ENCODE assay signal across 10 cellular contexts in genomic region chr15:31230630-31231485, GRCh38.
DNase-seq lines count a peak whose midpoint lies in the region; ATAC-seq and TF ChIP-seq lines count a peak whose summit lies in the region.
"Had no signal": no experiment of that assay in that cellular context is flagged by ENCODE, and none has a peak within 500 bp of the region (broad histone marks: within the 10 kb centered on the region; RNA-seq: fewer than 3 reads in every experiment).

No MANE protein-coding gene starts in this region.

- H3K4me3 ChIP-seq in heart left ventricle: no peak overlapping the region

- no peak overlapping the region for H3K27ac ChIP-seq in heart left ventricle

- H3K36me3 Mint-ChIP-seq in activated CD8-positive, alpha-beta T cell treated with anti-CD3 and anti-CD28 coated beads for 36 hours (ENCODE audit: low read depth): no peaks in the 10 kb centered on the region
- no peaks in the 10 kb centered on the region for H3K36me3 Mint-ChIP-seq in activated CD8-positive, alpha-beta T cell treated with anti-CD3 and anti-CD28 coated beads, Interleukin-2, amount 10 ng/mL, durations not matched to agents 7 days and 5 days (ENCODE audit: low read depth)
- no peaks in the 10 kb centered on the region for H3K36me3 Mint-ChIP-seq in stimulated activated naive CD8-positive, alpha-beta T cell treated with anti-CD3 and anti-CD28 coated beads, Interleukin-15, Interleukin-2, amounts not matched to agents 100 ng/mL and 50 ng/mL, for 24 hours (ENCODE audit: low read depth)

- POLR2A ChIA-PET in activated CD8-positive, alpha-beta T cell treated with anti-CD3 and anti-CD28 coated beads for 36 hours (lab: Charles Lee): interaction anchor here (0.8 kb wide), 1 partner anchor 257 kb away, joined by 3 read pairs; no protein-coding TSS in a partner anchor
- POLR2A ChIA-PET in activated CD8-positive, alpha-beta T cell treated with anti-CD3 and anti-CD28 coated beads, Interleukin-2, amount 10 ng/mL, durations not matched to agents 7 days and 5 days (lab: Charles Lee): no interaction called here

- H3K36me3 ChIP-seq in heart left ventricle: no peaks in the 10 kb centered on the region

- H3K9me3 ChIP-seq in heart left ventricle: no peaks in the 10 kb centered on the region

- DNase-seq in activated CD8-positive, alpha-beta T cell treated with anti-CD3 and anti-CD28 coated beads for 36 hours: no peak
- no peak for DNase-seq in activated CD8-positive, alpha-beta T cell treated with anti-CD3 and anti-CD28 coated beads, Interleukin-2, amount 10 ng/mL, durations not matched to agents 7 days and 5 days
- no peak for DNase-seq in middle frontal gyrus (ENCODE audit: extremely low spot score, low spot score)
- no peak for DNase-seq in heart left ventricle
- no peak for DNase-seq in G401 (ENCODE audit: low spot score)
- DNase-seq: ACHN; stimulated activated CD4-positive, alpha-beta T cell treated with anti-CD3 and anti-CD28 coated beads, Interleukin-4, amount 100 ng/mL, for 1 hour had no signal

- in situ Hi-C loops in G401 (cut with HindIII; ENCODE audit: low sequenced_read_pairs): no loop called here

- no peak for TF ChIP-seq POLR2A in heart left ventricle (IDR thresholded peaks at IDR 0.05)

- ATAC-seq in activated CD8-positive, alpha-beta T cell treated with anti-CD3 and anti-CD28 coated beads for 36 hours: peak; percentile 24
- no peak for ATAC-seq in activated CD8-positive, alpha-beta T cell treated with anti-CD3 and anti-CD28 coated beads, Interleukin-2, amount 10 ng/mL, durations not matched to agents 7 days and 5 days
- peak; percentile 73 for ATAC-seq in HG02588 (IDR thresholded peaks at IDR 0.05; ENCODE audit: unreplicated experiment)
- ATAC-seq in HG03575 (IDR thresholded peaks at IDR 0.05; ENCODE audit: extremely low read depth, insufficient number of reproducible peaks, low FRiP score, unreplicated experiment): peak; percentile 52
- no peak for ATAC-seq in heart left ventricle

- no peak for TF ChIP-seq CTCF in activated CD8-positive, alpha-beta T cell treated with anti-CD3 and anti-CD28 coated beads for 36 hours (IDR thresholded peaks at IDR 0.05)
- no peak for TF ChIP-seq CTCF in heart left ventricle (IDR thresholded peaks at IDR 0.05)

- no peak overlapping the region for H3K4me3 Mint-ChIP-seq in activated CD8-positive, alpha-beta T cell treated with anti-CD3 and anti-CD28 coated beads for 36 hours
- H3K4me3 Mint-ChIP-seq in activated CD8-positive, alpha-beta T cell treated with anti-CD3 and anti-CD28 coated beads, Interleukin-2, amount 10 ng/mL, durations not matched to agents 7 days and 5 days: no peak overlapping the region
- H3K4me3 Mint-ChIP-seq in stimulated activated naive CD8-positive, alpha-beta T cell treated with anti-CD3 and anti-CD28 coated beads, Interleukin-15, Interleukin-2, amounts not matched to agents 100 ng/mL and 50 ng/mL, for 24 hours: no peak overlapping the region

- H3K27me3 Mint-ChIP-seq in activated CD8-positive, alpha-beta T cell treated with anti-CD3 and anti-CD28 coated beads for 36 hours: no peaks in the 10 kb centered on the region
- H3K27me3 Mint-ChIP-seq in activated CD8-positive, alpha-beta T cell treated with anti-CD3 and anti-CD28 coated beads, Interleukin-2, amount 10 ng/mL, durations not matched to agents 7 days and 5 days (ENCODE audit: low read depth): peaks cover 8% of the 10 kb centered on the region
- H3K27me3 Mint-ChIP-seq in stimulated activated naive CD8-positive, alpha-beta T cell treated with anti-CD3 and anti-CD28 coated beads, Interleukin-15, Interleukin-2, amounts not matched to agents 100 ng/mL and 50 ng/mL, for 24 hours: no peaks in the 10 kb centered on the region

- peaks cover 0 to 25% (median 9%) of the 10 kb centered on the region in 12 donors for H3K4me1 ChIP-seq in heart left ventricle

- WGBS in heart left ventricle, 4 donors: 90 to 94% (median 92%) methylated on average over 6 of the region's 6 CpGs

- CTCF ChIA-PET in activated CD8-positive, alpha-beta T cell treated with anti-CD3 and anti-CD28 coated beads for 36 hours (lab: Charles Lee): interaction anchor here (1.0 kb wide), 1 partner anchor 12 kb away, joined by 3 read pairs; no protein-coding TSS in a partner anchor
- CTCF ChIA-PET in activated CD8-positive, alpha-beta T cell treated with anti-CD3 and anti-CD28 coated beads, Interleukin-2, amount 10 ng/mL, durations not matched to agents 7 days and 5 days (lab: Charles Lee): no interaction called here

- H3K27ac Mint-ChIP-seq in activated CD8-positive, alpha-beta T cell treated with anti-CD3 and anti-CD28 coated beads for 36 hours: no peak overlapping the region
- H3K27ac Mint-ChIP-seq in activated CD8-positive, alpha-beta T cell treated with anti-CD3 and anti-CD28 coated beads, Interleukin-2, amount 10 ng/mL, durations not matched to agents 7 days and 5 days: no peak overlapping the region
- peak overlapping the region; percentile 51 for H3K27ac Mint-ChIP-seq in stimulated activated naive CD8-positive, alpha-beta T cell treated with anti-CD3 and anti-CD28 coated beads, Interleukin-15, Interleukin-2, amounts not matched to agents 100 ng/mL and 50 ng/mL, for 24 hours

- intact Hi-C loops in activated CD8-positive, alpha-beta T cell treated with anti-CD3 and anti-CD28 coated beads for 36 hours (cut with micrococcal nuclease): no loop called here
- intact Hi-C loops in heart left ventricle (cut with DNase I): loop anchor here in 1 of 10 donors (5.0 kb wide), 1 partner anchor 71 kb away; no protein-coding TSS in a partner anchor

- H3K9me3 Mint-ChIP-seq in activated CD8-positive, alpha-beta T cell treated with anti-CD3 and anti-CD28 coated beads for 36 hours: no peaks in the 10 kb centered on the region
- H3K9me3 Mint-ChIP-seq in activated CD8-positive, alpha-beta T cell treated with anti-CD3 and anti-CD28 coated beads, Interleukin-2, amount 10 ng/mL, durations not matched to agents 7 days and 5 days (ENCODE audit: insufficient read depth): no peaks in the 10 kb centered on the region
- no peaks in the 10 kb centered on the region for H3K9me3 Mint-ChIP-seq in stimulated activated naive CD8-positive, alpha-beta T cell treated with anti-CD3 and anti-CD28 coated beads, Interleukin-15, Interleukin-2, amounts not matched to agents 100 ng/mL and 50 ng/mL, for 24 hours

- H3K27me3 ChIP-seq in heart left ventricle: no peaks in the 10 kb centered on the region

- no peaks in the 10 kb centered on the region for H3K4me1 Mint-ChIP-seq in activated CD8-positive, alpha-beta T cell treated with anti-CD3 and anti-CD28 coated beads for 36 hours (ENCODE audit: low read depth)
- no peaks in the 10 kb centered on the region for H3K4me1 Mint-ChIP-seq in activated CD8-positive, alpha-beta T cell treated with anti-CD3 and anti-CD28 coated beads, Interleukin-2, amount 10 ng/mL, durations not matched to agents 7 days and 5 days (ENCODE audit: low read depth)
- peaks cover 8% of the 10 kb centered on the region for H3K4me1 Mint-ChIP-seq in stimulated activated naive CD8-positive, alpha-beta T cell treated with anti-CD3 and anti-CD28 coated beads, Interleukin-15, Interleukin-2, amounts not matched to agents 100 ng/mL and 50 ng/mL, for 24 hours (ENCODE audit: low read depth)

Comparison
In these comparisons a context has a peak if more than half of its experiments do, and no peak if none do; other contexts are left out.
1. ATAC-seq: peak in activated CD8-positive, alpha-beta T cell treated with anti-CD3 and anti-CD28 coated beads for 36 hours (single experiment), HG02588 (single experiment) and HG03575 (single experiment); none in activated CD8-positive, alpha-beta T cell treated with anti-CD3 and anti-CD28 coated beads, Interleukin-2, amount 10 ng/mL, durations not matched to agents 7 days and 5 days (single experiment) and heart left ventricle (0 of 4).